19 cellular contexts compared by ENCODE assay signal in the genomic region with DNA sequence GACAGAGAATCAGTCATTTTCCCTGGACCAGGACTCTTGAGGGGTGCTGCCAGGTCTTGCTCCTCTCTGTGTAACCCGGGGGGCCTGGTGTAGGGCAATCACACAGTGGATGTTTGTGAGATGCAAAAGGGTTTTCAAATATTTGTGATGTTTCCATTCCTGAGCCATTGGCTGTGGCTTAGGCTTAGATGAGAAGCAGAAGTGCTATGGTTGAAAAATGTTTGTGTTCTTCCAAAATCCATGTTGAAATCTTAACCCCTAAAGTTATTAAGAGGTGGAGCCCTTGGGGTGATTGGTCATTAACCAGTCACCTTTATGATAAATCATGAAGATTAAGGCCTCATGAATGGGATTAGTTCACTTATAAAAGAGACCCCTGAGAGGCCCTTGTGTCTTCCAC. TPM values are rescaled to one million over a fixed set of nuclear protein-coding genes. Genes with fewer than 3 reads are reported as not detected.
DNase-seq lines count a peak whose midpoint lies in the region; ATAC-seq and TF ChIP-seq lines count a peak whose summit lies in the region.
"Had no signal": no experiment of that assay in that cellular context is flagged by ENCODE, and none has a peak within 500 bp of the region (broad histone marks: within the 10 kb centered on the region; RNA-seq: fewer than 3 reads in every experiment).

No MANE protein-coding gene starts in this region.

- no peaks in the 10 kb centered on the region for H3K9me2 ChIP-seq in OCI-LY7 (ENCODE audit: insufficient read depth, low read length)

- no peak for ATAC-seq in HG02571 (IDR thresholded peaks at IDR 0.05; ENCODE audit: unreplicated experiment)
- ATAC-seq: activated CD8-positive, alpha-beta memory T cell treated with anti-CD3 and anti-CD28 coated beads, Interleukin-2, amount 10 ng/mL, durations not matched to agents 7 days and 5 days; natural killer cell had no signal

- POLR2A ChIA-PET in OCI-LY7 (lab: Charles Lee), result no interaction called here

- WGBS in sigmoid colon, 2 donors, result 67 to 70% methylated on average over 1 of the region's 1 CpG

- H3K9me3 ChIP-seq in BLaER1, result no peaks in the 10 kb centered on the region
- H3K9me3 ChIP-seq in sigmoid colon, result no peaks in the 10 kb centered on the region
- H3K9me3 ChIP-seq in BE2C, result no peaks in the 10 kb centered on the region
- H3K9me3 ChIP-seq in OCI-LY7 (ENCODE audit: low read length), result no peaks in the 10 kb centered on the region; the same call in 1 of the 2 replicates
- H3K9me3 ChIP-seq: thyroid gland had no signal

- H3K4me3 ChIP-seq in BLaER1, result no peak overlapping the region
- no peak overlapping the region for H3K4me3 ChIP-seq in sigmoid colon
- H3K4me3 ChIP-seq in BE2C (ENCODE audit: low read depth, low read length), result no peak overlapping the region
- H3K4me3 ChIP-seq in OCI-LY7 (ENCODE audit: low read depth, low read length, poor library complexity, severe bottlenecking), result no peak overlapping the region
- H3K4me3 ChIP-seq: hepatocyte, thyroid gland had no signal

- no peaks in the 10 kb centered on the region for H3K36me3 Mint-ChIP-seq in glutamatergic neuron (ENCODE audit: unreplicated experiment)
- H3K36me3 Mint-ChIP-seq: activated CD8-positive, alpha-beta memory T cell treated with anti-CD3 and anti-CD28 coated beads, Interleukin-2, amount 10 ng/mL, durations not matched to agents 7 days and 5 days; activated naive CD8-positive, alpha-beta T cell treated with anti-CD3 and anti-CD28 coated beads, Interleukin-2, amount 10 ng/mL, durations not matched to agents 7 days and 5 days; natural killer cell had no signal

- no peak for DNase-seq in caudate nucleus (lab: John Stamatoyannopoulos, UW)
- DNase-seq in glutamatergic neuron, result no peak
- no peak for DNase-seq in sigmoid colon
- no peak for DNase-seq in BE2C
- no peak for DNase-seq in OCI-LY7 (ENCODE audit: low spot score)
- no peak for DNase-seq in iPS-NIHi11 (ENCODE audit: low spot score)
- DNase-seq: activated CD4-positive, alpha-beta T cell treated with anti-CD3 and anti-CD28 coated beads for 4 hours; activated CD8-positive, alpha-beta memory T cell treated with anti-CD3 and anti-CD28 coated beads, Interleukin-2, amount 10 ng/mL, durations not matched to agents 7 days and 5 days; activated naive CD8-positive, alpha-beta T cell treated with anti-CD3 and anti-CD28 coated beads, Interleukin-2, amount 10 ng/mL, durations not matched to agents 7 days and 5 days; KG1; natural killer cell; NCI-H187; NCI-H446; RPMI8226; stimulated activated CD4-positive, alpha-beta T cell treated with anti-CD3 and anti-CD28 coated beads, Interleukin-12 subunit alpha, Interleukin-12 subunit beta, amount 100 ng/mL, for 4 hours; thyroid gland had no signal

- peak overlapping the region; percentile 86 for H3K4me2 ChIP-seq in BLaER1
- no peak overlapping the region for H3K4me2 ChIP-seq in OCI-LY7 (ENCODE audit: low read length)
- H3K4me2 ChIP-seq: hepatocyte had no signal

- H3K27me3 Mint-ChIP-seq in glutamatergic neuron (ENCODE audit: unreplicated experiment), result peaks cover 4% of the 10 kb centered on the region

- peaks cover 4% of the 10 kb centered on the region for H3K9me3 Mint-ChIP-seq in glutamatergic neuron (ENCODE audit: unreplicated experiment)
- H3K9me3 Mint-ChIP-seq: activated naive CD8-positive, alpha-beta T cell treated with anti-CD3 and anti-CD28 coated beads, Interleukin-2, amount 10 ng/mL, durations not matched to agents 7 days and 5 days; natural killer cell had no signal

- BruUV-seq in OCI-LY7 (replicated peaks; lab: Mats Ljungman, UMichigan), result no TSS peak

- H2AFZ ChIP-seq in OCI-LY7 (ENCODE audit: low read length), result no peak overlapping the region

- H4K20me1 ChIP-seq in BLaER1 (no peaks in the 10 kb centered on the region), OCI-LY7 (ENCODE audit: insufficient read depth, low read length) (no peaks in the 10 kb centered on the region)

- CTCF ChIA-PET in OCI-LY7 (lab: Charles Lee; ENCODE audit: unreplicated experiment), result no interaction called here

- H3K4me3 Mint-ChIP-seq in glutamatergic neuron (ENCODE audit: unreplicated experiment), result peak overlapping the region; percentile 62
- H3K4me3 Mint-ChIP-seq: activated CD8-positive, alpha-beta memory T cell treated with anti-CD3 and anti-CD28 coated beads, Interleukin-2, amount 10 ng/mL, durations not matched to agents 7 days and 5 days; activated naive CD8-positive, alpha-beta T cell treated with anti-CD3 and anti-CD28 coated beads, Interleukin-2, amount 10 ng/mL, durations not matched to agents 7 days and 5 days; natural killer cell had no signal

- TF ChIP-seq EP300 in sigmoid colon (IDR thresholded peaks at IDR 0.05), result no peak

- no peak for TF ChIP-seq POLR2A in sigmoid colon (IDR thresholded peaks at IDR 0.05)

- H3K79me2 ChIP-seq in OCI-LY7 (ENCODE audit: insufficient read depth, low read depth, low read length), result peaks cover 3% of the 10 kb centered on the region; the same call in 1 of the 2 replicates
- H3K79me2 ChIP-seq: hepatocyte had no signal

- H3K27ac ChIP-seq in BLaER1, result peak overlapping the region; percentile 78
- peak overlapping the region; percentile 99 for H3K27ac ChIP-seq in caudate nucleus (ENCODE audit: low read depth, low read length)
- H3K27ac ChIP-seq in sigmoid colon, result peak overlapping the region; percentile 21 to 59 (median 52)
- no peak overlapping the region for H3K27ac ChIP-seq in OCI-LY7 (ENCODE audit: low read depth, low read length, poor library complexity, severe bottlenecking)
- H3K27ac ChIP-seq: hepatocyte had no signal

- H3K36me3 ChIP-seq in BLaER1 (no peaks in the 10 kb centered on the region), sigmoid colon (no peaks in the 10 kb centered on the region), BE2C (no peaks in the 10 kb centered on the region), OCI-LY7 (ENCODE audit: insufficient read depth, low read length) (no peaks in the 10 kb centered on the region; the same call in 1 of the 2 replicates)
- H3K36me3 ChIP-seq: thyroid gland had no signal

- peaks cover 50% of the 10 kb centered on the region for H3K4me1 Mint-ChIP-seq in glutamatergic neuron (ENCODE audit: low read depth, unreplicated experiment)
- H3K4me1 Mint-ChIP-seq: activated CD8-positive, alpha-beta memory T cell treated with anti-CD3 and anti-CD28 coated beads, Interleukin-2, amount 10 ng/mL, durations not matched to agents 7 days and 5 days; natural killer cell had no signal

- H3K27me3 ChIP-seq in BLaER1 (no peaks in the 10 kb centered on the region), sigmoid colon (no peaks in the 10 kb centered on the region), BE2C (no peaks in the 10 kb centered on the region)
- H3K27me3 ChIP-seq: hepatocyte, thyroid gland had no signal

- intact Hi-C loops in sigmoid colon (cut with DNase I) (no loop called here), OCI-LY7 (cut with micrococcal nuclease; ENCODE audit: unreplicated experiment) (no loop called here)

- peaks cover 79% of the 10 kb centered on the region for H3K4me1 ChIP-seq in BLaER1
- H3K4me1 ChIP-seq in sigmoid colon, result peaks cover 0 to 7% (median 0%) of the 10 kb centered on the region in 4 donors
- H3K4me1 ChIP-seq in BE2C, result peaks cover 43% of the 10 kb centered on the region
- peaks cover 35% of the 10 kb centered on the region for H3K4me1 ChIP-seq in OCI-LY7 (ENCODE audit: insufficient read depth, low read length, poor library complexity, severe bottlenecking)

- peak overlapping the region; percentile 89 for H3K27ac Mint-ChIP-seq in glutamatergic neuron (ENCODE audit: unreplicated experiment)
- H3K27ac Mint-ChIP-seq: activated CD8-positive, alpha-beta memory T cell treated with anti-CD3 and anti-CD28 coated beads, Interleukin-2, amount 10 ng/mL, durations not matched to agents 7 days and 5 days; activated naive CD8-positive, alpha-beta T cell treated with anti-CD3 and anti-CD28 coated beads, Interleukin-2, amount 10 ng/mL, durations not matched to agents 7 days and 5 days; natural killer cell had no signal

- H3K9ac ChIP-seq in BLaER1, result peak overlapping the region; percentile 66; the same call in 1 of the 2 replicates

- TF ChIP-seq CTCF in glutamatergic neuron (IDR thresholded peaks at IDR 0.05; ENCODE audit: partially characterized antibody, unreplicated experiment) (no peak), sigmoid colon (IDR thresholded peaks at IDR 0.05) (no peak), BE2C (IDR thresholded peaks at IDR 0.05; ENCODE audit: low read depth, low read length) (no peak), OCI-LY7 (conservative IDR thresholded peaks at IDR 0.05; ENCODE audit: low read length) (no peak)

RNA-seq across cellular contexts. Expression of a gene that starts 36.5 kb away (rescaled TPM):
- total RNA-seq in glutamatergic neuron (ENCODE audit: unreplicated experiment) (16.3 TPM), sigmoid colon (1 to 10 TPM; 3.1 to 3.9 (median 3.8) TPM), OCI-LY7 (2022) (7.4 and 10.5 TPM in 2 replicates)
- polyA plus RNA-seq in sigmoid colon, result 1 to 10 TPM in 2 of 3 donors, under 1 TPM in 1; 0.46 to 2.5 (median 1.2) TPM
- polyA plus RNA-seq in BE2C (2012; ENCODE audit: insufficient read depth, insufficient read length, low read depth), result 23.7 TPM
- 11.3 and 12.5 TPM in 2 replicates for total RNA-seq in OCI-LY7 (2014; rRNA removed; shearing (Covaris generic))
- total RNA-seq: activated CD8-positive, alpha-beta memory T cell treated with anti-CD3 and anti-CD28 coated beads, Interleukin-2, amount 10 ng/mL, durations not matched to agents 7 days and 5 days; activated naive CD8-positive, alpha-beta T cell treated with anti-CD3 and anti-CD28 coated beads, Interleukin-2, amount 10 ng/mL, durations not matched to agents 7 days and 5 days had no signal
